8 cellular contexts compared by ENCODE assay signal in the genomic region with DNA sequence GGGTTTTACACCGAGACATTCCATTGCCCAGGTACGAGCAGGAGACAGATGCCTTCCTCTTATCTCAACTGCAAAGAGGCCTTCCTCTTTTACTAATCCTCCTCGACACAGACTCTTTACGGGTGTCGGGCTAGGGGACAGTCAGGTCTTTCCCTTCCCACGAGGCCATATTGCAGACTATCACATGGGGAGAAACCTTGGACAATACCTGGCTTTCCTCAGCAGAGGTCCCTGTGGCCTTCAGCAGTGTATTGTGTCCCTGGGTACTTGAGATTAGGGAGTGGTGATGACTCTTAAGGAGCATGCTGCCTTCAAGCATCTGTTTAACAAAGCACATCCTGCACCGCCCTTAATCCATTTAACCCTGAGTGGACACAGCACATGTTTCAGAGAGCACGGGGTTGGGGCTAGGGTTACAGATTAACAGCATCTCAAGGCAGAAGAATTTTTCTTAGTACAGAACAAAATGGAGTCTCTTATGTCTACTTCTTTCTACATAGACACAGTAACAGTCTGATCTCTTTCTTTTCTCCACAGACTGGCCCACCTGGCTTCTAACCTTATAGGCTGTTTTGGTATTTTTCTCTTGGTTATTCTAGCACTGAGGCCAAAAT. TPM values are rescaled to one million over a fixed set of nuclear protein-coding genes. Genes with fewer than 3 reads are reported as not detected.
DNase-seq lines count a peak whose midpoint lies in the region; ATAC-seq, FAIRE-seq and TF ChIP-seq lines count a peak whose summit lies in the region.
"Not testable (repeated sequence)": the region's sequence is repeated elsewhere in the genome, so short reads cannot be mapped to it uniquely, and the experiment has no call there.

No MANE protein-coding gene starts in this region.

- H3K79me2 ChIP-seq in GM23338 (replicated peaks; ENCODE audit: insufficient read depth): peaks cover 11% of the 10 kb centered on the region; the same call in 1 of the 2 replicates

- not testable (repeated sequence) for H3K9me3 ChIP-seq in HUES64 (ENCODE audit: insufficient read depth, low read depth, low read length)

- peaks cover 11% of the 10 kb centered on the region for H3K27me3 Mint-ChIP-seq in GM23338 (ENCODE audit: insufficient read depth, low read depth, poor library complexity)
- not testable (repeated sequence) for H3K27me3 Mint-ChIP-seq in nephron (ENCODE audit: low read depth); type B pancreatic cell

- 0 out of 2 replicates have a peak overlapping the region, but pooled peaks have one; percentile 44 for H3K9ac ChIP-seq in HUES64 (ENCODE audit: low read depth, low read length)

- H3K27ac ChIP-seq in GM23338 (ENCODE audit: low read depth) (peak overlapping the region; percentile 89), HUES64 (ENCODE audit: low read depth, low read length) (peak overlapping the region; percentile 58; the same call in 1 of the 2 replicates)
- H3K27ac ChIP-seq in VCaP: not testable (repeated sequence)

- not testable (repeated sequence) for ATAC-seq in GM23338

- H3K36me3 Mint-ChIP-seq in GM23338 (ENCODE audit: low read depth): peaks cover 11% of the 10 kb centered on the region
- not testable (repeated sequence) for H3K36me3 Mint-ChIP-seq in nephron (ENCODE audit: low read depth); type B pancreatic cell

- in situ Hi-C loops in Caki2 (cut with HindIII; ENCODE audit: low pct_unique_long_range_greater_than_20kb, low sequenced_read_pairs): not testable (repeated sequence)

- H4K20me1 ChIP-seq in GM23338 (replicated peaks; ENCODE audit: insufficient read depth): not testable (repeated sequence)

- H3K4me1 ChIP-seq in GM23338 (ENCODE audit: insufficient read depth): peaks cover 19% of the 10 kb centered on the region
- peaks cover 13% of the 10 kb centered on the region for H3K4me1 ChIP-seq in HUES64 (ENCODE audit: insufficient read depth, low read length)

- not testable (repeated sequence) for H3K36me3 ChIP-seq in GM23338 (ENCODE audit: insufficient read depth); HUES64 (ENCODE audit: insufficient read depth, low read length); bronchial epithelial cell (ENCODE audit: control insufficient read depth, insufficient read depth, low read length)

- H3F3A ChIP-seq in GM23338 (replicated peaks; ENCODE audit: low read depth): not testable (repeated sequence)

- H3K9me2 ChIP-seq in GM23338 (ENCODE audit: insufficient read depth): not testable (repeated sequence)

- H3K27ac Mint-ChIP-seq in GM23338: peak overlapping the region; percentile 81
- peak overlapping the region; percentile 44 to 93 (median 66) for H3K27ac Mint-ChIP-seq in nephron
- H3K27ac Mint-ChIP-seq in type B pancreatic cell: peak overlapping the region; percentile 79

- WGBS in HUES64: 38% methylated on average over 8 of the region's 8 CpGs

- not testable (repeated sequence) for H3K4me3 ChIP-seq in GM23338; HUES64 (ENCODE audit: low read length); bronchial epithelial cell (ENCODE audit: low read depth, low read length)

- H3K4me3 Mint-ChIP-seq in GM23338: not testable (repeated sequence)
- H3K4me3 Mint-ChIP-seq in nephron: peak overlapping the region; percentile 10 to 27 (median 26)
- peak overlapping the region; percentile 62 for H3K4me3 Mint-ChIP-seq in type B pancreatic cell

- H2AFZ ChIP-seq in GM23338: peak overlapping the region; percentile 88

- not testable (repeated sequence) for H3K9me3 Mint-ChIP-seq in GM23338, nephron, type B pancreatic cell

- FAIRE-seq in bronchial epithelial cell (lab: Jason Lieb, UNC): not testable (repeated sequence)

- H3K27me3 ChIP-seq in GM23338 (ENCODE audit: insufficient read depth); HUES64 (ENCODE audit: insufficient read depth, low read length); bronchial epithelial cell (ENCODE audit: control insufficient read depth, insufficient read depth, low read length): not testable (repeated sequence)

- peaks cover 17% of the 10 kb centered on the region for H3K4me1 Mint-ChIP-seq in GM23338
- H3K4me1 Mint-ChIP-seq in nephron: peaks cover 25% of the 10 kb centered on the region
- peaks cover 21% of the 10 kb centered on the region for H3K4me1 Mint-ChIP-seq in type B pancreatic cell (ENCODE audit: unreplicated experiment)

- TF ChIP-seq CTCF in GM23338 (conservative IDR thresholded peaks at IDR 0.05; ENCODE audit: low read depth in 2 of 2) (peak in 1 of 2 experiments; percentile 45; a peak in 3 of 4 replicates), VCaP (conservative IDR thresholded peaks at IDR 0.05) (peak; percentile 3; the same call in 1 of the 2 replicates)
- TF ChIP-seq CTCF in bronchial epithelial cell (IDR thresholded peaks at IDR 0.05; ENCODE audit: insufficient read depth, low read length, severe bottlenecking); nephron (IDR thresholded peaks at IDR 0.05; ENCODE audit: unreplicated experiment in 3 of 3); type B pancreatic cell (conservative IDR thresholded peaks at IDR 0.05): not testable (repeated sequence)

- DNase-seq in Caki2 (ENCODE audit: low read depth) (peak; percentile 28), bronchial epithelial cell (ENCODE audit: low read depth) (peak; percentile 13), kidney tubule cell (ENCODE audit: low spot score) (peak; percentile 57)
- DNase-seq in GM23338 (ENCODE audit: low spot score); type B pancreatic cell (ENCODE audit: extremely low spot score, unreplicated experiment): not testable (repeated sequence)

- H3K4me2 ChIP-seq in GM23338: peak overlapping the region; percentile 68; the same call in 1 of the 2 replicates

RNA-seq across cellular contexts. Expression of a gene that starts 6.5 kb away (rescaled TPM):
- total RNA-seq in Caki2 (2014; rRNA removed; shearing (Covaris generic); ENCODE audit: low replicate concordance): 1.3 and 12.9 TPM in 2 replicates
- 2.9 and 6.2 TPM in 2 replicates for total RNA-seq in GM23338 (2014; rRNA removed; shearing (Covaris generic))
- polyA plus RNA-seq in GM23338 (2016; fragmentation: Nextera tagmentation; extraction: Ambion mirVana): 4.1 and 8.1 TPM in 2 replicates
- polyA plus RNA-seq in HUES64 (2013, experiment 1 of 2): 2.7 TPM
- polyA plus RNA-seq in HUES64 (2013, experiment 2 of 2): 3.6 TPM
- total RNA-seq in bronchial epithelial cell (1.3 and 2.2 TPM in 2 replicates), type B pancreatic cell (ENCODE audit: low replicate concordance) (10.1 and 14.1 TPM in 2 replicates)

RNA-seq across cellular contexts. Expression of a gene that starts 23.7 kb away (rescaled TPM):
- 4,377 and 4,541 TPM in 2 replicates for total RNA-seq in Caki2 (2014; rRNA removed; shearing (Covaris generic); ENCODE audit: low replicate concordance)
- total RNA-seq in GM23338 (2014; rRNA removed; shearing (Covaris generic)): 4,589 and 4,798 TPM in 2 replicates
- 2,372 and 2,567 TPM in 2 replicates for polyA plus RNA-seq in GM23338 (2016; fragmentation: Nextera tagmentation; extraction: Ambion mirVana)
- 2,091 TPM for polyA plus RNA-seq in HUES64 (2013, experiment 1 of 2)
- 2,124 TPM for polyA plus RNA-seq in HUES64 (2013, experiment 2 of 2)
- total RNA-seq in bronchial epithelial cell (5,806 and 7,283 TPM in 2 replicates), type B pancreatic cell (ENCODE audit: low replicate concordance) (1,864 and 2,055 TPM in 2 replicates)

RNA-seq across cellular contexts. Expression of a gene that starts 44.3 kb away (rescaled TPM):
- 17.9 and 32.2 TPM in 2 replicates for total RNA-seq in Caki2 (2014; rRNA removed; shearing (Covaris generic); ENCODE audit: low replicate concordance)
- total RNA-seq in GM23338 (2014; rRNA removed; shearing (Covaris generic)): 8.7 and 9.7 TPM in 2 replicates
- 6.2 and 7.3 TPM in 2 replicates for polyA plus RNA-seq in GM23338 (2016; fragmentation: Nextera tagmentation; extraction: Ambion mirVana)
- 13.2 TPM for polyA plus RNA-seq in HUES64 (2013, experiment 1 of 2)
- 12.2 TPM for polyA plus RNA-seq in HUES64 (2013, experiment 2 of 2)
- 10.3 and 26.0 TPM in 2 replicates for total RNA-seq in bronchial epithelial cell
- total RNA-seq in type B pancreatic cell (ENCODE audit: low replicate concordance): 22.1 and 31.2 TPM in 2 replicates
